Comparison of ENCODE assay signal across 16 cellular contexts in the genomic region with DNA sequence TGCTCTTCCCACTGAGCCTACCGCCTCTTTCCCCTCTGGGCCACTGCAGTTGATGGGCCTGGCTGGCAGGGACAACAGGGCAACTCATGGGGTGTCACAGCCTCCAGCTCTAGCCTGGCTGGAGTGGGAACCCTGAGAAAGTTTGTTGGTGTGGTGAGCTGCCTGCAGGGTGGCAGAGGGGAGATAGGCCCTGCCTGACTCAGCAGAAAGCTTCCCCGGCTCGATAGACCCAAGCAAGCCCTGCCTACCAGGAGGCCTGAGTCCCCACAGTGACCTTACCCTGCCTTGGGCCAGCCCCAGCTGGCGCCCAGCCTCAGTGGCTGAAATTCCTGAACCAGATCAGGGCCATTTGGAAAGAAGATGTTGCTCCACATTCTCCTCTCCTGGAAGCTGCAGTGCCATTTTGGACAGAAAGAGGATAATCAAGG. TPM values are rescaled to one million over a fixed set of nuclear protein-coding genes. Genes with fewer than 3 reads are reported as not detected.
DNase-seq lines count a peak whose midpoint lies in the region; ATAC-seq and TF ChIP-seq lines count a peak whose summit lies in the region.
"Had no signal": no experiment of that assay in that cellular context is flagged by ENCODE, and none has a peak within 500 bp of the region (broad histone marks: within the 10 kb centered on the region; RNA-seq: fewer than 3 reads in every experiment).

No MANE protein-coding gene starts in this region.

- H3K4me1 ChIP-seq in RWPE2 (ENCODE audit: insufficient read depth, poor library complexity, severe bottlenecking) = peaks cover 2% of the 10 kb centered on the region
- peaks cover 58% of the 10 kb centered on the region for H3K4me1 ChIP-seq in lower lobe of right lung
- peaks cover 4 to 64% (median 22%) of the 10 kb centered on the region in 4 donors for H3K4me1 ChIP-seq in tibial nerve

- no peak overlapping the region for H3K4me3 ChIP-seq in RWPE2 (ENCODE audit: severe bottlenecking)
- H3K4me3 ChIP-seq in lower lobe of right lung = no peak overlapping the region
- H3K4me3 ChIP-seq in tibial nerve = no peak overlapping the region
- H3K4me3 ChIP-seq: HAP-1, SK-N-MC had no signal

- H3K9me3 ChIP-seq in RWPE2 (ENCODE audit: severe bottlenecking) (no peaks in the 10 kb centered on the region), lower lobe of right lung (no peaks in the 10 kb centered on the region), tibial nerve (no peaks in the 10 kb centered on the region)

- peak; percentile 15 for DNase-seq in RWPE2 (ENCODE audit: low spot score)
- DNase-seq in erythroblast (lab: John Stamatoyannopoulos, UW) = peak; percentile 89 to 93
- peak; percentile 42 for DNase-seq in lower lobe of right lung
- no peak for DNase-seq in tibial nerve (ENCODE audit: low spot score in 2 of 2)
- DNase-seq in activated CD4-positive, CD25-positive, alpha-beta regulatory T cell (lab: John Stamatoyannopoulos, UW) = no peak
- no peak for DNase-seq in COLO668 (lab: John Stamatoyannopoulos, UW; ENCODE audit: unreplicated experiment)
- DNase-seq: activated B cell treated with CpG ODN at 0.5 μM for 24 hours; activated CD8-positive, alpha-beta memory T cell treated with anti-CD3 and anti-CD28 coated beads, Interleukin-2, amount 50 U/mL, for 4 hours; CD4-positive, alpha-beta memory T cell; dermis blood vessel endothelial cell; immature natural killer cell; MV-4-11; stimulated activated CD4-positive, alpha-beta T cell treated with anti-CD3 and anti-CD28 coated beads, Interleukin-2, amount 100 ng/mL, for 48 hours had no signal

- no peak overlapping the region for H3K27ac ChIP-seq in RWPE2 (ENCODE audit: poor library complexity, severe bottlenecking)
- peak overlapping the region; percentile 49 for H3K27ac ChIP-seq in lower lobe of right lung
- peak overlapping the region in 3 of 4 donors; percentile 22 to 51 (median 50) for H3K27ac ChIP-seq in tibial nerve
- H3K27ac ChIP-seq: SK-N-MC had no signal

- intact Hi-C loops in lower lobe of right lung (cut with DNase I) = no loop called here

- TF ChIP-seq POLR2A in erythroblast (IDR thresholded peaks at IDR 0.05; ENCODE audit: low read length) (peak; percentile 80), tibial nerve (IDR thresholded peaks at IDR 0.05) (no peak)

- H3K36me3 ChIP-seq in RWPE2 (ENCODE audit: low read depth) (no peaks in the 10 kb centered on the region), lower lobe of right lung (peaks cover 5% of the 10 kb centered on the region), tibial nerve (peaks cover 0 to 17% (median 0%) of the 10 kb centered on the region in 3 donors)
- H3K36me3 ChIP-seq: HAP-1 had no signal

- ATAC-seq in RWPE2 (ENCODE audit: low read depth) = no peak
- ATAC-seq in lower lobe of right lung = no peak
- no peak for ATAC-seq in HG02798 (IDR thresholded peaks at IDR 0.05; ENCODE audit: poor library complexity, unreplicated experiment)

- no peaks in the 10 kb centered on the region for H3K27me3 ChIP-seq in RWPE2 (ENCODE audit: insufficient read depth, poor library complexity, severe bottlenecking)
- H3K27me3 ChIP-seq in lower lobe of right lung (ENCODE audit: low read depth) = no peaks in the 10 kb centered on the region
- no peaks in the 10 kb centered on the region for H3K27me3 ChIP-seq in tibial nerve

- WGBS in tibial nerve, 2 donors = 54 to 71% methylated on average over 2 to 4 of the region's 4 CpGs

- TF ChIP-seq CTCF in RWPE2 (IDR thresholded peaks at IDR 0.05; ENCODE audit: poor library complexity, severe bottlenecking) (no peak), lower lobe of right lung (IDR thresholded peaks at IDR 0.05) (no peak), tibial nerve (IDR thresholded peaks at IDR 0.05) (no peak)

- no peak for TF ChIP-seq EP300 in tibial nerve (IDR thresholded peaks at IDR 0.05)

RNA-seq across cellular contexts. Expression of a gene that starts 29.4 kb away (rescaled TPM):
- total RNA-seq in lower lobe of right lung = 56.6 TPM
- total RNA-seq in tibial nerve = 100 to 1,000 TPM in 3 of 4 donors, 10 to 100 TPM in 1; 86.4 to 134 (median 121) TPM

Comparison
In these comparisons a context has a peak if more than half of its experiments do, and no peak if none do; other contexts are left out.
1. DNase-seq: peak in RWPE2 (single experiment), erythroblast (2 of 2) and lower lobe of right lung (single experiment); none in tibial nerve (0 of 2), activated CD4-positive, CD25-positive, alpha-beta regulatory T cell (0 of 4) and COLO668 (single experiment).